Comparison of ENCODE assay signal across 11 cellular contexts in the genomic region with DNA sequence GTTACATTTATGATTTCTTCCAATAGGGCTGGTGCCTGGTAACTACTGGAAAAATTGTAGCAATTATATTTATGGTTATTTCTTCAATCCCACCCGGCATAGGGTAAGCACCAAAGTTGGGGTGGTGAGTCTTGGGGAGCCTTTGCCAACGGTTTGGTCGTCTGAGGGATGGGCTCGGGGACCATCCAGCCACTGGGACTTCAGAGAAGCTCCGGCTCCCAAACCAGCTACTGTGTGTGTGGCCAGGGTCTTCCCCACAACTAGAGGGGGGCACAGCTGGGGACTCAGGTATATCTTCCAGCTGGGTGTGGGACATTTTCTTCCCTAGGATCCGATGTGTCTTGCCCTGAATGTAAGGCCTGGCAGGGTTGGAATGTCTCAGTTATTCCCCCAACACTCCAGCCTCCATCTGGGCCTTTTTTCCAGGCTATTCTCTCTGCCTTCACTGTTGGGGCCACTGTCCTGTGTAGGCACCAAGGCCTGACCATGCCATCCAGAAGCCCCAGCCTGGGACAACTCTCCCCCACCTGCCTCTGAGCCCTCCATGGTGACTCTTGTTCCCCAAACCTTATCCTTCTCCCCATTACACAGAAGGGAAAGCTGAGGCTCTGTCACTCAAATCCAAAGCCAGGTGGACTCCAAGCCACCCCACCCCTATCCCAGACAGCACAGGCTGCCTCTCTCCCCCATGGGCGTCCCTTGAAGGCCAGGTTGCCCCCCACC. TPM values are rescaled to one million over a fixed set of nuclear protein-coding genes. Genes with fewer than 3 reads are reported as not detected.
A peak's percentile ranks its signal among the peaks of the same experiment; 100 is the strongest.
DNase-seq lines count a peak whose midpoint lies in the region; ATAC-seq and TF ChIP-seq lines count a peak whose summit lies in the region.
"Had no signal": no experiment of that assay in that cellular context is flagged by ENCODE, and none has a peak within 500 bp of the region (broad histone marks: within the 10 kb centered on the region; RNA-seq: fewer than 3 reads in every experiment).

No MANE protein-coding gene starts in this region.

- BruUV-seq in Calu3 (replicated peaks; lab: Mats Ljungman, UMichigan) = no TSS peak

- no peak overlapping the region for H3K4me3 ChIP-seq in skin epidermis

- H3K36me3 Mint-ChIP-seq in Calu3 (ENCODE audit: insufficient read depth, unreplicated experiment) (peaks cover 43% of the 10 kb centered on the region), IgD-negative memory B cell (peaks cover 18% of the 10 kb centered on the region)
- peaks cover 12% of the 10 kb centered on the region for H3K36me3 Mint-ChIP-seq in effector memory CD8-positive, alpha-beta T cell (ENCODE audit: insufficient read depth)

- H3K27ac Mint-ChIP-seq in Calu3 (ENCODE audit: unreplicated experiment) (peak overlapping the region; percentile 42), IgD-negative memory B cell (peak overlapping the region; percentile 98 to 99 (median 99))
- peak overlapping the region; percentile 78 to 87 for H3K27ac Mint-ChIP-seq in effector memory CD8-positive, alpha-beta T cell

- DNase-seq in Calu3 (no peak), dermis blood vessel endothelial cell (no peak)
- DNase-seq in effector memory CD8-positive, alpha-beta T cell = no peak
- DNase-seq: EL, H9, MG63 had no signal

- no peak for ATAC-seq in effector memory CD8-positive, alpha-beta T cell (replicated peaks)
- ATAC-seq in GM18867 (IDR thresholded peaks at IDR 0.05; ENCODE audit: unreplicated experiment) = no peak
- no peak for ATAC-seq in GM18511 (IDR thresholded peaks at IDR 0.05; ENCODE audit: unreplicated experiment)

- H3K9me3 Mint-ChIP-seq in Calu3 (ENCODE audit: low read depth, unreplicated experiment) (no peaks in the 10 kb centered on the region), IgD-negative memory B cell (no peaks in the 10 kb centered on the region)
- no peaks in the 10 kb centered on the region for H3K9me3 Mint-ChIP-seq in effector memory CD8-positive, alpha-beta T cell
- H3K9me3 Mint-ChIP-seq: H9 had no signal

- TF ChIP-seq CTCF in Calu3 (IDR thresholded peaks at IDR 0.05; ENCODE audit: unreplicated experiment) = no peak

- H3K4me1 Mint-ChIP-seq in Calu3 (ENCODE audit: low read depth, unreplicated experiment) (no peaks in the 10 kb centered on the region), IgD-negative memory B cell (peaks cover 34 to 56% (median 48%) of the 10 kb centered on the region in 3 donors)
- peaks cover 16 to 18% of the 10 kb centered on the region in 2 donors for H3K4me1 Mint-ChIP-seq in effector memory CD8-positive, alpha-beta T cell (ENCODE audit: low read depth in 2 of 2)

- CTCF ChIA-PET in Calu3 (lab: Charles Lee) = no interaction called here

- H3K4me3 Mint-ChIP-seq in Calu3 (ENCODE audit: low read depth, unreplicated experiment) (no peak overlapping the region), IgD-negative memory B cell (peak overlapping the region; percentile 95 to 99 (median 98))
- H3K4me3 Mint-ChIP-seq in effector memory CD8-positive, alpha-beta T cell = peak overlapping the region; percentile 58 to 92

- H3K27me3 Mint-ChIP-seq in Calu3 (ENCODE audit: unreplicated experiment) (no peaks in the 10 kb centered on the region), IgD-negative memory B cell (peaks cover 2% of the 10 kb centered on the region)
- H3K27me3 Mint-ChIP-seq in effector memory CD8-positive, alpha-beta T cell = no peaks in the 10 kb centered on the region

- intact Hi-C loops in Calu3 (cut with micrococcal nuclease; ENCODE audit: unreplicated experiment) = no loop called here

- H3K27ac ChIP-seq in skin epidermis = peak overlapping the region in 17 of 21 experiments; percentile 26 to 89 (median 74)

RNA-seq across cellular contexts. Expression of gene IFI30, which starts 1.1 kb away (rescaled TPM):
- total RNA-seq in Calu3 (2022) (22.4 and 41.8 TPM in 2 replicates), dermis blood vessel endothelial cell (8.0 and 8.5 TPM in 2 replicates)
- 473 TPM for polyA plus RNA-seq in IgD-negative memory B cell

RNA-seq across cellular contexts. Expression of gene PIK3R2, which starts 19.5 kb away (rescaled TPM):
- 22.5 and 23.2 TPM in 2 replicates for total RNA-seq in Calu3 (2022)
- 2.1 TPM for polyA plus RNA-seq in IgD-negative memory B cell
- total RNA-seq in dermis blood vessel endothelial cell = 4.8 and 9.7 TPM in 2 replicates

RNA-seq across cellular contexts. Expression of gene MPV17L2, which starts 20.5 kb away (rescaled TPM):
- 10.9 and 11.5 TPM in 2 replicates for total RNA-seq in Calu3 (2022)
- 16.6 TPM for polyA plus RNA-seq in IgD-negative memory B cell
- total RNA-seq in dermis blood vessel endothelial cell = 15.3 and 19.3 TPM in 2 replicates

RNA-seq across cellular contexts. Expression of gene RAB3A, which starts 31.4 kb away (rescaled TPM):
- total RNA-seq in Calu3 (2022) = 1.9 TPM in 2 replicates
- polyA plus RNA-seq in IgD-negative memory B cell = 1.5 TPM
- 0.17 and 0.93 TPM in 2 replicates for total RNA-seq in dermis blood vessel endothelial cell

RNA-seq across cellular contexts. Expression of gene PDE4C, which starts 53.7 kb away (rescaled TPM):
- total RNA-seq in Calu3 (2022) (0.90 and 2.4 TPM in 2 replicates), dermis blood vessel endothelial cell (0.28 and 0.51 TPM in 2 replicates)
- not detected for polyA plus RNA-seq in IgD-negative memory B cell
- total RNA-seq: activated CD8-positive, alpha-beta memory T cell treated with anti-CD3 and anti-CD28 coated beads for 36 hours had no signal

Comparison
In these comparisons a context has a peak if more than half of its experiments do, and no peak if none do; other contexts are left out.
1. H3K27ac Mint-ChIP-seq: peak in every context shown above with its lines; median percentile 99 in IgD-negative memory B cell; 82 in effector memory CD8-positive, alpha-beta T cell; 42 in Calu3.